Comparison of ENCODE assay signal across 18 cellular contexts in the genomic region with DNA sequence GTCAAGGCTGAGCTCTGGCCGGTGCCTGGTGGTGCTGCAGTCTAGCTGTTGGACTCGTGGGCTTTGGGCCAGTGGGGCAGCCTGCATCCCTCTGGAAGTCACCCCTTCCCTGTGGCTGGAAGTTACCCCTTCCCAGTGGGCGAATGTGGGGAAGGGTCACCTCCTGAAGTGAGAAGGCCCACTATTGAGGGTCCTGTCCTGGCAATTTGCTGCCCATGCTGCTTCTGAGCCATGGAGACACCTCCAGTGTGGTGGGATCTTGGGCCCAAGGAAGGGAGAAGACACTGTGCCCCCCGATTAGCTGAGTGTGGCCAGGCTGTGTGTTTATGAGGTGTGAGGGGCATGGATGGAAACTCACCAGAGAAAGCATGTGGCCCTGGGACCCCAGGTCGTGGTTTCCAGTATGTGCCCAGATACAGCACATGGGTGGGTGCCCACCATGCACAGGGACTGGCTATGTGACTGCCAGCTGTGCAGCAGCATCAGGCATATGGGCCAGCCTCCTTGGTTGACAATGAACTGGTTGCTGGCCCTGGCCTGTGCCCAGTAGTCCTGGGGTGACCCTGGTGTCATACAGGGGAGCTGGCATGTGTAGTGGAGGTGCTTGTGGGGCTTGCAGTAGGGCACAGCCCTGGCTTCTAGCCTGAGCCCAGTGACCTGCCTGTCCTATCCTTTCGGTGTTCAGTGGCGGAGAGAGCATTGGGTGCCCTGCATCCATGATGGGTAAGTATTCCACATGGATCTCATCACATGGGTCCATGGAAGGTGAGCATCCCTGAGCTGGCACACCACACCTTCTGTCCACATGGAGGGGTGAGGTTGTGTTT.
DNase-seq lines count a peak whose midpoint lies in the region; ATAC-seq and TF ChIP-seq lines count a peak whose summit lies in the region.
"Had no signal": no experiment of that assay in that cellular context is flagged by ENCODE, and none has a peak within 500 bp of the region (broad histone marks: within the 10 kb centered on the region; RNA-seq: fewer than 3 reads in every experiment).

No MANE protein-coding gene starts in this region.

- no peak overlapping the region for H3K4me3 Mint-ChIP-seq in activated CD8-positive, alpha-beta memory T cell treated with anti-CD3 and anti-CD28 coated beads, Interleukin-2, amount 10 ng/mL, durations not matched to agents 7 days and 5 days
- H3K4me3 Mint-ChIP-seq: activated T-helper 17 cell treated with anti-CD3 and anti-CD28 coated beads, Interleukin-2, amount 50 U/mL, for 72 hours; brain had no signal

- peak; percentile 31 for DNase-seq in H7
- DNase-seq in activated CD8-positive, alpha-beta memory T cell treated with anti-CD3 and anti-CD28 coated beads, Interleukin-2, amount 10 ng/mL, durations not matched to agents 7 days and 5 days, result peak; percentile 15
- DNase-seq in left ventricle myocardium superior, result peak; percentile 5
- peak; percentile 1 to 28 for DNase-seq in psoas muscle
- no peak for DNase-seq in erythroblast (lab: John Stamatoyannopoulos, UW)
- DNase-seq: DMS53, foreskin keratinocyte, midbrain, NCI-H146, nucleus accumbens, OCI-M1, substantia nigra had no signal

- no peaks in the 10 kb centered on the region for H3K36me3 Mint-ChIP-seq in activated CD8-positive, alpha-beta memory T cell treated with anti-CD3 and anti-CD28 coated beads, Interleukin-2, amount 10 ng/mL, durations not matched to agents 7 days and 5 days

- 73 to 82% (median 74%) methylated on average over 7 of the region's 7 CpGs for WGBS in psoas muscle, 3 donors

- H3K4me1 ChIP-seq in psoas muscle, result no peaks in the 10 kb centered on the region
- H3K4me1 ChIP-seq: foreskin keratinocyte had no signal

- H3K36me3 ChIP-seq in H7 (replicated peaks; ENCODE audit: control insufficient read depth, insufficient read depth, low read length), result no peaks in the 10 kb centered on the region
- H3K36me3 ChIP-seq in psoas muscle (ENCODE audit: insufficient read depth in 1 of 2, low read depth in 1 of 2), result no peaks in the 10 kb centered on the region

- H3K27ac ChIP-seq in psoas muscle, result no peak overlapping the region
- H3K27ac ChIP-seq: foreskin keratinocyte had no signal

- CTCF ChIA-PET in activated CD8-positive, alpha-beta memory T cell treated with anti-CD3 and anti-CD28 coated beads, Interleukin-2, amount 10 ng/mL, durations not matched to agents 7 days and 5 days (lab: Charles Lee), result no interaction called here

- H3K27me3 ChIP-seq in H7 (ENCODE audit: control insufficient read depth, insufficient read depth, low read length), result no peaks in the 10 kb centered on the region
- no peaks in the 10 kb centered on the region for H3K27me3 ChIP-seq in psoas muscle (ENCODE audit: insufficient read depth in 3 of 3, low read length in 2 of 3)
- H3K27me3 ChIP-seq: foreskin keratinocyte had no signal

- ATAC-seq in activated CD8-positive, alpha-beta memory T cell treated with anti-CD3 and anti-CD28 coated beads, Interleukin-2, amount 10 ng/mL, durations not matched to agents 7 days and 5 days, result no peak
- ATAC-seq in left ventricle myocardium superior (no peak), psoas muscle (no peak), HG02852 (IDR thresholded peaks at IDR 0.05; ENCODE audit: unreplicated experiment) (no peak), HG02623 (IDR thresholded peaks at IDR 0.05; ENCODE audit: unreplicated experiment) (no peak)
- ATAC-seq: activated T-helper 17 cell treated with anti-CD3 and anti-CD28 coated beads, Interleukin-2, amount 50 U/mL, for 72 hours; foreskin keratinocyte; HCT116; K562 had no signal

- H3K9me3 ChIP-seq in psoas muscle, result peaks cover 13% of the 10 kb centered on the region

- peaks cover 8% of the 10 kb centered on the region for H3K9me3 Mint-ChIP-seq in activated CD8-positive, alpha-beta memory T cell treated with anti-CD3 and anti-CD28 coated beads, Interleukin-2, amount 10 ng/mL, durations not matched to agents 7 days and 5 days (ENCODE audit: low read depth)

- intact Hi-C loops in left ventricle myocardium superior (cut with micrococcal nuclease), result no loop called here
- intact Hi-C loops in psoas muscle (cut with DNase I), result no loop called here

- H3K4me3 ChIP-seq in H7 (ENCODE audit: insufficient read depth, low read depth, low read length), result no peak overlapping the region
- H3K4me3 ChIP-seq in psoas muscle, result no peak overlapping the region
- H3K4me3 ChIP-seq: K562 had no signal

- H3K27ac Mint-ChIP-seq in activated CD8-positive, alpha-beta memory T cell treated with anti-CD3 and anti-CD28 coated beads, Interleukin-2, amount 10 ng/mL, durations not matched to agents 7 days and 5 days, result no peak overlapping the region
- H3K27ac Mint-ChIP-seq: activated T-helper 17 cell treated with anti-CD3 and anti-CD28 coated beads, Interleukin-2, amount 50 U/mL, for 72 hours; brain had no signal

- no peaks in the 10 kb centered on the region for H3K27me3 Mint-ChIP-seq in activated CD8-positive, alpha-beta memory T cell treated with anti-CD3 and anti-CD28 coated beads, Interleukin-2, amount 10 ng/mL, durations not matched to agents 7 days and 5 days
- H3K27me3 Mint-ChIP-seq: activated T-helper 17 cell treated with anti-CD3 and anti-CD28 coated beads, Interleukin-2, amount 50 U/mL, for 72 hours; brain had no signal

- no peak for TF ChIP-seq CTCF in psoas muscle (IDR thresholded peaks at IDR 0.05)

- no peak for TF ChIP-seq POLR2A in erythroblast (IDR thresholded peaks at IDR 0.05; ENCODE audit: low read length)

- H3K4me1 Mint-ChIP-seq in activated CD8-positive, alpha-beta memory T cell treated with anti-CD3 and anti-CD28 coated beads, Interleukin-2, amount 10 ng/mL, durations not matched to agents 7 days and 5 days, result no peaks in the 10 kb centered on the region
- H3K4me1 Mint-ChIP-seq: activated T-helper 17 cell treated with anti-CD3 and anti-CD28 coated beads, Interleukin-2, amount 50 U/mL, for 72 hours; brain had no signal

Comparison
In these comparisons a context has a peak if more than half of its experiments do, and no peak if none do; other contexts are left out.
1. DNase-seq: peak in H7 (single experiment), activated CD8-positive, alpha-beta memory T cell treated with anti-CD3 and anti-CD28 coated beads, Interleukin-2, amount 10 ng/mL, durations not matched to agents 7 days and 5 days (single experiment), left ventricle myocardium superior (single experiment) and psoas muscle (2 of 2); none in erythroblast (0 of 2).